8 cellular contexts compared by ENCODE assay signal in genomic region chr20:31663838-31664695, GRCh38. TPM values are rescaled to one million over a fixed set of nuclear protein-coding genes. Genes with fewer than 3 reads are reported as not detected.
A peak's percentile ranks its signal among the peaks of the same experiment; 100 is the strongest.
DNase-seq lines count a peak whose midpoint lies in the region; ATAC-seq and TF ChIP-seq lines count a peak whose summit lies in the region.

No MANE protein-coding gene starts in this region.

- H3K9me3 Mint-ChIP-seq in natural killer cell = no peaks in the 10 kb centered on the region

- intact Hi-C loops in natural killer cell (cut with micrococcal nuclease) = no loop called here

- no peak for TF ChIP-seq POLR2A in GM18505 (IDR thresholded peaks at IDR 0.05; ENCODE audit: borderline replicate concordance, extremely low read depth, insufficient read depth, insufficient read length)

- no peaks in the 10 kb centered on the region for H3K27me3 Mint-ChIP-seq in natural killer cell (ENCODE audit: low read depth in 2 of 2)

- H3K27ac ChIP-seq in caudate nucleus (ENCODE audit: low read depth, low read length) = peak overlapping the region; percentile 84

- H3K4me1 Mint-ChIP-seq in natural killer cell = peaks cover 67 to 74% of the 10 kb centered on the region in 2 donors

- DNase-seq in COLO668 (lab: John Stamatoyannopoulos, UW; ENCODE audit: unreplicated experiment) = peak; percentile 84
- peak; percentile 73 for DNase-seq in NCI-H146 (lab: John Stamatoyannopoulos, UW)
- peak in 32 of 61 donors; percentile 3 to 67 (median 36) for DNase-seq in caudate nucleus (lab: John Stamatoyannopoulos, UW)
- no peak for DNase-seq in natural killer cell
- DNase-seq in iPS-NIHi7 (ENCODE audit: extremely low spot score) = no peak
- DNase-seq in GM19238 (ENCODE audit: insufficient read length, low spot score) = no peak

- no peaks in the 10 kb centered on the region for H3K36me3 Mint-ChIP-seq in natural killer cell

- ATAC-seq in natural killer cell = no peak
- ATAC-seq in GM18505 (IDR thresholded peaks at IDR 0.05; ENCODE audit: unreplicated experiment) = no peak
- ATAC-seq in HG03139 (IDR thresholded peaks at IDR 0.05; ENCODE audit: unreplicated experiment) = no peak

- peak overlapping the region; percentile 89 to 100 for H3K27ac Mint-ChIP-seq in natural killer cell

- no peak for TF ChIP-seq CTCF in natural killer cell (IDR thresholded peaks at IDR 0.05)

- peak overlapping the region; percentile 56 for H3K4me3 Mint-ChIP-seq in natural killer cell

RNA-seq across cellular contexts. Expression of gene COX4I2, which starts 26.4 kb away (rescaled TPM):
- total RNA-seq in natural killer cell = not detected

RNA-seq across cellular contexts. Expression of gene BCL2L1, which starts 58.6 kb away (rescaled TPM):
- 10 to 100 TPM; 67.4 to 92.6 (median 78.6) TPM for total RNA-seq in natural killer cell

RNA-seq across cellular contexts. Expression of gene ID1, which starts 59.0 kb away (rescaled TPM):
- total RNA-seq in natural killer cell = 10 to 100 TPM in 1 of 3 donors, 1 to 10 TPM in 2; 5.6 to 10.1 (median 6.4) TPM

Comparison
In these comparisons a context has a peak if more than half of its experiments do, and no peak if none do; other contexts are left out.
1. DNase-seq: peak in COLO668 (single experiment), NCI-H146 (single experiment) and caudate nucleus (32 of 61); none in natural killer cell (single experiment), iPS-NIHi7 (single experiment) and GM19238 (single experiment).